ENCODE assay signal across 19 cellular contexts in the genomic region with DNA sequence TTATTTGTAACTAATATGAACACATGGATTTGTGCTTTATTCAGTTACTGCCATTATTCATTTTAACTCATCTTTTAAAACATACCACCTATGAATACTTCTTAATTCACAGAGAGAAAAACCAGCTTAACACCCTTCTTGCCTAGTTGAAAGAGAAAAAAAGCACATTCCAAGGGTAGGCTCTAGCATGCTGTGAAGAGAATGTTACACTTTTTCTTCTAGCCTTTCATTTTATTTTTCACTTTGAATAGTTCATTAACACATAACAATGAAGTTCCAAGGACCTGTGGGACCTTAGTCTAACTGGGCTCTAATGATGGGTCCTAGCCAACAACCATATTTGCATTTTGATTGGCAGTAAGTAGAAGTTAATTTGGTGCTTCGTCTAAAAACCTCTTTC.
DNase-seq lines count a peak whose midpoint lies in the region; ATAC-seq, FAIRE-seq and TF ChIP-seq lines count a peak whose summit lies in the region.
"Had no signal": no experiment of that assay in that cellular context is flagged by ENCODE, and none has a peak within 500 bp of the region (broad histone marks: within the 10 kb centered on the region; RNA-seq: fewer than 3 reads in every experiment).

No MANE protein-coding gene starts in this region.

- no peak overlapping the region for H3K4me2 ChIP-seq in A549
- peak overlapping the region; percentile 35 for H3K4me2 ChIP-seq in neural progenitor cell
- H3K4me2 ChIP-seq: BLaER1 had no signal

- WGBS in A549 (ENCODE audit: missing lambda C conversion rate) = 39% methylated on average over 1 of the region's 1 CpG
- 33% methylated on average over 1 of the region's 1 CpG; no CpG with 5 or more reads in 1 of the 2 experiments for WGBS in endodermal cell (ENCODE audit: insufficient coverage in 1 of 2, insufficient read length in 1 of 2), 2 experiments
- WGBS in stomach, 5 donors = 16 to 50% (median 33%) methylated on average over 1 of the region's 1 CpG

- TF ChIP-seq POLR2A in A549 (IDR thresholded peaks at IDR 0.05; ENCODE audit: low read length) = no peak
- no peak for TF ChIP-seq POLR2A in stomach (IDR thresholded peaks at IDR 0.05)
- TF ChIP-seq POLR2A in vagina (IDR thresholded peaks at IDR 0.05) = no peak

- H3K4me3 ChIP-seq in A549 (no peak overlapping the region), NT2/D1 (ENCODE audit: insufficient read length, low read depth) (no peak overlapping the region), endodermal cell (ENCODE audit: low read length) (no peak overlapping the region), neural progenitor cell (no peak overlapping the region), stomach (no peak overlapping the region), vagina (no peak overlapping the region)
- H3K4me3 ChIP-seq: BLaER1, HAP-1 had no signal

- CTCF ChIA-PET in A549 (lab: Yijun Ruan, JAX) = no interaction called here

- peak; percentile 72 for FAIRE-seq in A549 (lab: Jason Lieb, UNC)
- FAIRE-seq: GM12892, GM18507 had no signal

- H3K27ac ChIP-seq in A549 (no peak overlapping the region), endodermal cell (ENCODE audit: low read depth, low read length) (no peak overlapping the region), neural progenitor cell (no peak overlapping the region), stomach (no peak overlapping the region), vagina (no peak overlapping the region)
- H3K27ac ChIP-seq: 22Rv1, BLaER1, HL-60 had no signal

- TF ChIP-seq EP300 in A549 (IDR thresholded peaks at IDR 0.05) (no peak), stomach (IDR thresholded peaks at IDR 0.05) (no peak)

- POLR2A ChIA-PET in A549 (lab: Yijun Ruan, JAX) = no interaction called here

- H3K4me3 Mint-ChIP-seq in endodermal cell = peak overlapping the region; percentile 11
- no peak overlapping the region for H3K4me3 Mint-ChIP-seq in neural progenitor cell
- H3K4me3 Mint-ChIP-seq: CD14-positive monocyte; CD4-positive, alpha-beta memory T cell had no signal

- peak overlapping the region; percentile 79 for H3K27ac Mint-ChIP-seq in endodermal cell
- H3K27ac Mint-ChIP-seq in neural progenitor cell = no peak overlapping the region
- H3K27ac Mint-ChIP-seq: CD14-positive monocyte; CD4-positive, alpha-beta memory T cell had no signal

- H3K9me3 Mint-ChIP-seq in endodermal cell = peaks cover 12% of the 10 kb centered on the region
- peaks cover 2% of the 10 kb centered on the region for H3K9me3 Mint-ChIP-seq in neural progenitor cell
- H3K9me3 Mint-ChIP-seq: CD14-positive monocyte had no signal

- H3K9ac ChIP-seq in NT2/D1 (ENCODE audit: insufficient read length, low read depth) = no peak overlapping the region
- no peak overlapping the region for H3K9ac ChIP-seq in endodermal cell (ENCODE audit: extremely low read depth, low read length, poor library complexity, severe bottlenecking)
- no peak overlapping the region for H3K9ac ChIP-seq in neural progenitor cell
- H3K9ac ChIP-seq: BLaER1 had no signal

- no peaks in the 10 kb centered on the region for H4K20me1 ChIP-seq in neural progenitor cell (ENCODE audit: low read depth)
- H4K20me1 ChIP-seq: BLaER1 had no signal

- ATAC-seq in A549 (no peak), GM21717 (IDR thresholded peaks at IDR 0.05; ENCODE audit: unreplicated experiment) (no peak)

- H3K4me1 ChIP-seq in A549 (no peaks in the 10 kb centered on the region), NT2/D1 (ENCODE audit: insufficient read depth, insufficient read length) (no peaks in the 10 kb centered on the region), endodermal cell (ENCODE audit: control insufficient read depth, insufficient read depth, low read length) (peaks cover 10% of the 10 kb centered on the region), neural progenitor cell (peaks cover 32% of the 10 kb centered on the region), stomach (no peaks in the 10 kb centered on the region), vagina (no peaks in the 10 kb centered on the region)
- H3K4me1 ChIP-seq: BLaER1 had no signal

- TF ChIP-seq CTCF in A549 (IDR thresholded peaks at IDR 0.05) = no peak
- TF ChIP-seq CTCF in endodermal cell (conservative IDR thresholded peaks at IDR 0.05) = no peak
- TF ChIP-seq CTCF in neural progenitor cell (IDR thresholded peaks at IDR 0.05) = no peak
- no peak for TF ChIP-seq CTCF in stomach (IDR thresholded peaks at IDR 0.05)
- no peak for TF ChIP-seq CTCF in vagina (IDR thresholded peaks at IDR 0.05)

- H2AFZ ChIP-seq in neural progenitor cell (replicated peaks) = no peak overlapping the region

- DNase-seq in A549 (ENCODE audit: low read depth in 1 of 2, low spot score in 1 of 2) (no peak), NT2/D1 (ENCODE audit: low read depth, low spot score) (peak; percentile 5), endodermal cell (no peak), neural progenitor cell (ENCODE audit: low spot score) (peak; percentile 26), stomach (no peak), vagina (ENCODE audit: extremely low spot score in 2 of 2) (no peak)
- DNase-seq: CD4-positive, alpha-beta memory T cell; DMS153; DMS79; GDM1; KG1 had no signal

- no peaks in the 10 kb centered on the region for H3K36me3 ChIP-seq in NT2/D1 (ENCODE audit: insufficient read depth, insufficient read length, low read length)
- no peaks in the 10 kb centered on the region for H3K36me3 ChIP-seq in endodermal cell (ENCODE audit: control insufficient read depth, insufficient read depth, low read length)
- no peaks in the 10 kb centered on the region for H3K36me3 ChIP-seq in neural progenitor cell
- no peaks in the 10 kb centered on the region for H3K36me3 ChIP-seq in stomach
- H3K36me3 ChIP-seq in vagina = no peaks in the 10 kb centered on the region
- H3K36me3 ChIP-seq: BLaER1, HAP-1 had no signal

- no peaks in the 10 kb centered on the region for H3K27me3 ChIP-seq in NT2/D1 (ENCODE audit: insufficient read depth, insufficient read length)
- no peaks in the 10 kb centered on the region for H3K27me3 ChIP-seq in endodermal cell (ENCODE audit: control insufficient read depth, insufficient read depth, low read length, poor library complexity, severe bottlenecking)
- H3K27me3 ChIP-seq in neural progenitor cell = no peaks in the 10 kb centered on the region
- H3K27me3 ChIP-seq in stomach = no peaks in the 10 kb centered on the region
- H3K27me3 ChIP-seq in vagina = no peaks in the 10 kb centered on the region
- H3K27me3 ChIP-seq: BLaER1 had no signal

- H3K79me2 ChIP-seq in neural progenitor cell (ENCODE audit: low read depth) = no peaks in the 10 kb centered on the region

- intact Hi-C loops in stomach (cut with DNase I; ENCODE audit: low total_unique reads) = no loop called here
- intact Hi-C loops in vagina (cut with DNase I) = no loop called here

- H3K9me3 ChIP-seq in A549 (no peaks in the 10 kb centered on the region), NT2/D1 (ENCODE audit: insufficient read depth, low read length) (no peaks in the 10 kb centered on the region), endodermal cell (ENCODE audit: control insufficient read depth, low read length) (no peaks in the 10 kb centered on the region), neural progenitor cell (ENCODE audit: low read depth) (peaks cover 11% of the 10 kb centered on the region), stomach (no peaks in the 10 kb centered on the region), vagina (no peaks in the 10 kb centered on the region)
- H3K9me3 ChIP-seq: BLaER1, HAP-1 had no signal

- no peak for TF ChIP-seq RAD21 in A549 (conservative IDR thresholded peaks at IDR 0.05 in 1 of 2, IDR thresholded peaks at IDR 0.05 in 1 of 2)

- H3K36me3 Mint-ChIP-seq in endodermal cell (ENCODE audit: low read depth) = no peaks in the 10 kb centered on the region
- no peaks in the 10 kb centered on the region for H3K36me3 Mint-ChIP-seq in neural progenitor cell
- H3K36me3 Mint-ChIP-seq: CD14-positive monocyte; CD4-positive, alpha-beta memory T cell had no signal

- H3K4me1 Mint-ChIP-seq in endodermal cell = peaks cover 43% of the 10 kb centered on the region
- peaks cover 23% of the 10 kb centered on the region for H3K4me1 Mint-ChIP-seq in neural progenitor cell
- H3K4me1 Mint-ChIP-seq: CD14-positive monocyte; CD4-positive, alpha-beta memory T cell had no signal

- H3K27me3 Mint-ChIP-seq in endodermal cell (ENCODE audit: insufficient read depth) (no peaks in the 10 kb centered on the region), neural progenitor cell (ENCODE audit: insufficient read depth, low read depth) (no peaks in the 10 kb centered on the region)
- H3K27me3 Mint-ChIP-seq: CD4-positive, alpha-beta memory T cell had no signal

- H3F3A ChIP-seq in neural progenitor cell (ENCODE audit: low read depth) = peaks cover 9% of the 10 kb centered on the region

TF ChIP-seq in A549, 52 proteins besides CTCF, POLR2A, EP300 and RAD21:
- no peak for TF ChIP-seq NPAS2 (CRISPR knock-in tag; IDR thresholded peaks at IDR 0.05; ENCODE audit: borderline replicate concordance)
- TF ChIP-seq RCOR1 (IDR thresholded peaks at IDR 0.05; ENCODE audit: low read depth, low read length) = no peak
- no peak for TF ChIP-seq SREBF2 (IDR thresholded peaks at IDR 0.05)
- no peak for TF ChIP-seq ZSCAN20 (CRISPR knock-in tag; IDR thresholded peaks at IDR 0.05)
TF ChIP-seq in A549: peak in this region for 0.

Comparison
In these comparisons a context has a peak if more than half of its experiments do, and no peak if none do; other contexts are left out.
1. DNase-seq: peak in NT2/D1 (single experiment) and neural progenitor cell (single experiment); none in A549 (0 of 2), endodermal cell (single experiment), stomach (single experiment) and vagina (0 of 2).